Comparison of ENCODE assay signal across 13 cellular contexts in genomic region chr4:127307996-127308395, GRCh38.
DNase-seq lines count a peak whose midpoint lies in the region; ATAC-seq and TF ChIP-seq lines count a peak whose summit lies in the region.
"Had no signal": no experiment of that assay in that cellular context is flagged by ENCODE, and none has a peak within 500 bp of the region (broad histone marks: within the 10 kb centered on the region; RNA-seq: fewer than 3 reads in every experiment).

No MANE protein-coding gene starts in this region.

- peak; percentile 19 for DNase-seq in COLO829 (ENCODE audit: low spot score)
- DNase-seq in LHCN-M2 (ENCODE audit: low read depth) = peak; percentile 45
- peak; percentile 10 for DNase-seq in astrocyte of the spinal cord (ENCODE audit: low read depth, low spot score)
- DNase-seq in mesenchymal stem cell = peak; percentile 36
- DNase-seq in vagina (ENCODE audit: extremely low spot score in 2 of 2) = no peak
- DNase-seq in natural killer cell treated with Interleukin-12 subunit alpha and Interleukin-12 subunit beta and Interleukin-15 and Interleukin-18, amount 100 ng/mL, for 72 hours (ENCODE audit: low spot score) = no peak
- DNase-seq: ACHN; Calu3; CD4-positive, CD25-positive, alpha-beta regulatory T cell; DMS 273 treated with DMSO at 0.1 percent for 48 hours had no signal

- ATAC-seq in GM18505 (IDR thresholded peaks at IDR 0.05; ENCODE audit: unreplicated experiment) = no peak
- no peak for ATAC-seq in natural killer cell treated with Interleukin-12 subunit alpha and Interleukin-12 subunit beta and Interleukin-15 and Interleukin-18, amount 100 ng/mL, for 72 hours
- ATAC-seq: HepG2 had no signal

- no peaks in the 10 kb centered on the region for H3K79me1 ChIP-seq in mesenchymal stem cell (replicated peaks; ENCODE audit: low read length, poor library complexity, severe bottlenecking)

- H3K23ac ChIP-seq in mesenchymal stem cell (ENCODE audit: low read length in 2 of 2) = no peak overlapping the region

- no peak overlapping the region for H3K4me3 ChIP-seq in astrocyte of the spinal cord (ENCODE audit: low read depth, low read length)
- no peak overlapping the region for H3K4me3 ChIP-seq in mesenchymal stem cell (ENCODE audit: insufficient read depth in 1 of 2, low read depth in 1 of 2, low read length in 2 of 2)
- H3K4me3 ChIP-seq in vagina = no peak overlapping the region
- H3K4me3 ChIP-seq: BLaER1 treated with 17β-estradiol and CSF1 and Interleukin-3, amounts not matched to agents 10 nM and 100 nM had no signal

- H2BK15ac ChIP-seq in mesenchymal stem cell (ENCODE audit: low read depth, poor library complexity, severe bottlenecking) = no peak overlapping the region

- intact Hi-C loops in vagina (cut with DNase I) = no loop called here

- TF ChIP-seq CTCF in astrocyte of the spinal cord (IDR thresholded peaks at IDR 0.05; ENCODE audit: low read depth, low read length) (no peak), vagina (IDR thresholded peaks at IDR 0.05) (no peak)

- H3K27me3 ChIP-seq in mesenchymal stem cell (ENCODE audit: control insufficient read depth in 1 of 2, insufficient read depth in 1 of 2, low read length in 2 of 2) (no peaks in the 10 kb centered on the region), vagina (no peaks in the 10 kb centered on the region)
- H3K27me3 ChIP-seq: BLaER1 treated with 17β-estradiol and CSF1 and Interleukin-3, amounts not matched to agents 10 nM and 100 nM had no signal

- no peak overlapping the region for H2BK12ac ChIP-seq in mesenchymal stem cell (ENCODE audit: low read length in 2 of 2)

- no peaks in the 10 kb centered on the region for H3K4me1 Mint-ChIP-seq in natural killer cell treated with Interleukin-12 subunit alpha and Interleukin-12 subunit beta and Interleukin-15 and Interleukin-18, amount 100 ng/mL, for 72 hours (ENCODE audit: low read depth in 2 of 2)
- H3K4me1 Mint-ChIP-seq: CD4-positive, CD25-positive, alpha-beta regulatory T cell had no signal

- H3K36me3 ChIP-seq in mesenchymal stem cell (ENCODE audit: control insufficient read depth in 1 of 2, insufficient read depth in 2 of 2, low read depth in 1 of 2, low read length in 2 of 2) (no peaks in the 10 kb centered on the region), vagina (no peaks in the 10 kb centered on the region)
- H3K36me3 ChIP-seq: BLaER1 treated with 17β-estradiol and CSF1 and Interleukin-3, amounts not matched to agents 10 nM and 100 nM had no signal

- H3K27ac ChIP-seq in mesenchymal stem cell (ENCODE audit: low read length, poor library complexity, severe bottlenecking) (no peak overlapping the region), vagina (no peak overlapping the region)
- H3K27ac ChIP-seq: BLaER1 treated with 17β-estradiol and CSF1 and Interleukin-3, amounts not matched to agents 10 nM and 100 nM had no signal

- no peak overlapping the region for H3K9ac ChIP-seq in mesenchymal stem cell (ENCODE audit: low read length)
- H3K9ac ChIP-seq: BLaER1 treated with 17β-estradiol and CSF1 and Interleukin-3, amounts not matched to agents 10 nM and 100 nM had no signal

- 77% methylated on average over 2 of the region's 3 CpGs for whole genome bisulfite sequencing in mesenchymal stem cell

- no peak overlapping the region for H2BK5ac ChIP-seq in mesenchymal stem cell (ENCODE audit: low read depth, low read length, poor library complexity, severe bottlenecking)

- H3K27ac Mint-ChIP-seq in natural killer cell treated with Interleukin-12 subunit alpha and Interleukin-12 subunit beta and Interleukin-15 and Interleukin-18, amount 100 ng/mL, for 72 hours = no peak overlapping the region
- H3K27ac Mint-ChIP-seq: CD4-positive, CD25-positive, alpha-beta regulatory T cell had no signal

- H3K4me2 ChIP-seq in mesenchymal stem cell (ENCODE audit: low read length, poor library complexity, severe bottlenecking) = no peak overlapping the region
- H3K4me2 ChIP-seq: BLaER1 treated with 17β-estradiol and CSF1 and Interleukin-3, amounts not matched to agents 10 nM and 100 nM had no signal

- H2AK5ac ChIP-seq in mesenchymal stem cell (ENCODE audit: low read length, severe bottlenecking) = no peak overlapping the region

- H4K8ac ChIP-seq in mesenchymal stem cell (ENCODE audit: low read length) = no peak overlapping the region

- no peak overlapping the region for H2AFZ ChIP-seq in mesenchymal stem cell (ENCODE audit: low read depth, low read length)

- H3K9me3 Mint-ChIP-seq in natural killer cell treated with Interleukin-12 subunit alpha and Interleukin-12 subunit beta and Interleukin-15 and Interleukin-18, amount 100 ng/mL, for 72 hours = peaks cover 17% of the 10 kb centered on the region

- H3K36me3 Mint-ChIP-seq in natural killer cell treated with Interleukin-12 subunit alpha and Interleukin-12 subunit beta and Interleukin-15 and Interleukin-18, amount 100 ng/mL, for 72 hours = peaks cover 9% of the 10 kb centered on the region
- H3K36me3 Mint-ChIP-seq: CD4-positive, CD25-positive, alpha-beta regulatory T cell had no signal

- no peak overlapping the region for H3K18ac ChIP-seq in mesenchymal stem cell (ENCODE audit: low read depth in 1 of 2, low read length in 2 of 2)

- H4K91ac ChIP-seq in mesenchymal stem cell (ENCODE audit: low read length) = no peak overlapping the region

- H2BK120ac ChIP-seq in mesenchymal stem cell (ENCODE audit: low read depth, low read length) = no peak overlapping the region

- no peak overlapping the region for H3K4me3 Mint-ChIP-seq in natural killer cell treated with Interleukin-12 subunit alpha and Interleukin-12 subunit beta and Interleukin-15 and Interleukin-18, amount 100 ng/mL, for 72 hours
- H3K4me3 Mint-ChIP-seq: CD4-positive, CD25-positive, alpha-beta regulatory T cell had no signal

- in situ Hi-C loops in astrocyte of the spinal cord (cut with HindIII; ENCODE audit: low sequenced_read_pairs) = no loop called here

- no peak overlapping the region for H3K14ac ChIP-seq in mesenchymal stem cell (ENCODE audit: low read length in 2 of 2)

- TF ChIP-seq POLR2A in GM18505 (IDR thresholded peaks at IDR 0.05; ENCODE audit: borderline replicate concordance, extremely low read depth, insufficient read depth, insufficient read length) = no peak
- TF ChIP-seq POLR2A in vagina (IDR thresholded peaks at IDR 0.05) = no peak

- H3K4ac ChIP-seq in mesenchymal stem cell (ENCODE audit: low read depth in 1 of 2, low read length in 2 of 2) = no peak overlapping the region

- H3K4me1 ChIP-seq in mesenchymal stem cell (ENCODE audit: control insufficient read depth, insufficient read depth, low read depth, low read length) (no peaks in the 10 kb centered on the region), vagina (no peaks in the 10 kb centered on the region)
- H3K4me1 ChIP-seq: BLaER1 treated with 17β-estradiol and CSF1 and Interleukin-3, amounts not matched to agents 10 nM and 100 nM had no signal

- peaks cover 2% of the 10 kb centered on the region for H3K9me3 ChIP-seq in mesenchymal stem cell (ENCODE audit: control insufficient read depth, low read length)
- H3K9me3 ChIP-seq in vagina = no peaks in the 10 kb centered on the region

- no peaks in the 10 kb centered on the region for H3K27me3 Mint-ChIP-seq in natural killer cell treated with Interleukin-12 subunit alpha and Interleukin-12 subunit beta and Interleukin-15 and Interleukin-18, amount 100 ng/mL, for 72 hours
- H3K27me3 Mint-ChIP-seq: CD4-positive, CD25-positive, alpha-beta regulatory T cell had no signal

Comparison
In these comparisons a context has a peak if more than half of its experiments do, and no peak if none do; other contexts are left out.
1. DNase-seq: peak in COLO829 (single experiment), LHCN-M2 (single experiment), astrocyte of the spinal cord (single experiment) and mesenchymal stem cell (single experiment); none in vagina (0 of 2) and natural killer cell treated with Interleukin-12 subunit alpha and Interleukin-12 subunit beta and Interleukin-15 and Interleukin-18, amount 100 ng/mL, for 72 hours (single experiment).